ENCODE assay signal across 1 cellular context in genomic region chr3:151306168-151306810, GRCh38.
TF ChIP-seq lines count a peak whose summit lies in the region.

No MANE protein-coding gene starts in this region.

TF ChIP-seq in WTC11, 78 proteins besides CTCF, POLR2A, EP300 and RAD21 (continued from another document):
- TF ChIP-seq FOXP4 (CRISPR knock-in tag; IDR thresholded peaks at IDR 0.05) (no peak), ATF3 (CRISPR knock-in tag; conservative IDR thresholded peaks at IDR 0.05) (no peak), NR3C1 (CRISPR knock-in tag; conservative IDR thresholded peaks at IDR 0.05; ENCODE audit: low read depth) (no peak), ATF1 (CRISPR knock-in tag; IDR thresholded peaks at IDR 0.05) (no peak), RELA (CRISPR knock-in tag; IDR thresholded peaks at IDR 0.05; ENCODE audit: borderline replicate concordance) (no peak)
